25 cellular contexts compared by ENCODE assay signal in genomic region chr1:10905841-10906655, GRCh38.
DNase-seq lines count a peak whose midpoint lies in the region; ATAC-seq and TF ChIP-seq lines count a peak whose summit lies in the region.
"Had no signal": no experiment of that assay in that cellular context is flagged by ENCODE, and none has a peak within 500 bp of the region (broad histone marks: within the 10 kb centered on the region; RNA-seq: fewer than 3 reads in every experiment).

No MANE protein-coding gene starts in this region.

- H3K9me2 ChIP-seq in SK-N-SH = no peaks in the 10 kb centered on the region

- H3K27ac ChIP-seq in SK-N-SH (ENCODE audit: low read depth in 2 of 2, low read length in 1 of 2) = peak overlapping the region in 1 of 2 experiments; percentile 71; a peak in 2 of 4 replicates
- H3K27ac ChIP-seq in CD8-positive, alpha-beta T cell (ENCODE audit: low read depth, low read length) = no peak overlapping the region
- peak overlapping the region; percentile 50 for H3K27ac ChIP-seq in RWPE1
- H3K27ac ChIP-seq: lower lobe of right lung, psoas muscle, upper lobe of left lung had no signal

- POLR2A ChIA-PET in SK-N-SH (lab: Yijun Ruan, JAX) = no interaction called here
- POLR2A ChIA-PET in CD8-positive, alpha-beta T cell (lab: Charles Lee) = interaction anchor here (0.5 to 1.7 kb wide), 3 partner anchors 11 to 814 kb away, joined by 3 to 6 read pairs (median 5); no protein-coding TSS in a partner anchor
- POLR2A ChIA-PET in RWPE1 (lab: Yijun Ruan, JAX; ENCODE audit: low non-redundant PET) = no interaction called here
- POLR2A ChIA-PET in naive thymus-derived CD8-positive, alpha-beta T cell (lab: Charles Lee) = interaction anchor here (0.5 to 1.1 kb wide), 3 partner anchors 12 to 269 kb away, joined by 3 read pairs; no protein-coding TSS in a partner anchor
- POLR2A ChIA-PET in GM10248 (lab: Yijun Ruan, JAX) = no interaction called here

- no peak overlapping the region for H2AFZ ChIP-seq in SK-N-SH (ENCODE audit: low read depth)

- H3K36me3 Mint-ChIP-seq in CD8-positive, alpha-beta T cell = no peaks in the 10 kb centered on the region
- no peaks in the 10 kb centered on the region for H3K36me3 Mint-ChIP-seq in naive thymus-derived CD8-positive, alpha-beta T cell
- H3K36me3 Mint-ChIP-seq: activated naive CD4-positive, alpha-beta T cell treated with anti-CD3 and anti-CD28 coated beads, Interleukin-2, amount 10 ng/mL, durations not matched to agents 7 days and 5 days; T-cell had no signal

- H3K27ac Mint-ChIP-seq in CD8-positive, alpha-beta T cell = no peak overlapping the region
- H3K27ac Mint-ChIP-seq in naive thymus-derived CD8-positive, alpha-beta T cell = peak overlapping the region in 6 of 10 donors; percentile 34 to 83 (median 50)
- H3K27ac Mint-ChIP-seq: activated naive CD4-positive, alpha-beta T cell treated with anti-CD3 and anti-CD28 coated beads, Interleukin-2, amount 10 ng/mL, durations not matched to agents 7 days and 5 days; activated T-cell treated with anti-CD3 and anti-CD28 coated beads, Interleukin-2, amount 50 U/mL, for 72 hours had no signal

- H3K9me3 Mint-ChIP-seq in CD8-positive, alpha-beta T cell = no peaks in the 10 kb centered on the region
- H3K9me3 Mint-ChIP-seq in naive thymus-derived CD8-positive, alpha-beta T cell = no peaks in the 10 kb centered on the region
- H3K9me3 Mint-ChIP-seq: activated naive CD4-positive, alpha-beta T cell treated with anti-CD3 and anti-CD28 coated beads, Interleukin-2, amount 10 ng/mL, durations not matched to agents 7 days and 5 days; activated T-cell treated with anti-CD3 and anti-CD28 coated beads, Interleukin-2, amount 50 U/mL, for 72 hours; T-cell had no signal

- H4K20me1 ChIP-seq in SK-N-SH (ENCODE audit: insufficient read depth) = no peaks in the 10 kb centered on the region

- H3K4me3 ChIP-seq in SK-N-SH (ENCODE audit: low read depth in 2 of 2, low read length in 1 of 2) = no peak overlapping the region
- peak overlapping the region; percentile 13 for H3K4me3 ChIP-seq in CD8-positive, alpha-beta T cell (ENCODE audit: low read depth, low read length)
- H3K4me3 ChIP-seq: lower lobe of right lung, mucosa of descending colon, psoas muscle, upper lobe of left lung had no signal

- no peak for TF ChIP-seq EP300 in SK-N-SH (IDR thresholded peaks at IDR 0.05; ENCODE audit: borderline replicate concordance in 1 of 2, low read depth in 1 of 2, low read length in 1 of 2)

- peak; percentile 76 for DNase-seq in SK-N-SH
- DNase-seq in CD8-positive, alpha-beta T cell = no peak
- DNase-seq in RWPE1 (ENCODE audit: low spot score) = no peak
- no peak for DNase-seq in naive thymus-derived CD8-positive, alpha-beta T cell
- no peak for DNase-seq in GM10248 (ENCODE audit: extremely low spot score)
- DNase-seq: activated CD4-positive, alpha-beta T cell treated with anti-CD3 and anti-CD28 coated beads for 48 hours; activated naive CD4-positive, alpha-beta T cell treated with anti-CD3 and anti-CD28 coated beads, Interleukin-2, amount 10 ng/mL, durations not matched to agents 7 days and 5 days; activated T-cell treated with anti-CD3 and anti-CD28 coated beads, Interleukin-2, amount 50 U/mL, for 72 hours; anterior cingulate cortex; dermis blood vessel endothelial cell; DMS79; lower lobe of right lung; mucosa of descending colon; NCI-H1105 treated with DMSO at 0.1 percent for 48 hours; NCI-H2029; NCI-H226; NCI-H748 treated with DMSO at 0.1 percent for 48 hours; OCI-M1; stimulated activated CD8-positive, alpha-beta memory T cell treated with anti-CD3 and anti-CD28 coated beads, Interleukin-4, amount 100 ng/mL, for 48 hours; T-cell; upper lobe of left lung had no signal

- 77% methylated on average over 12 of the region's 16 CpGs for WGBS in SK-N-SH (ENCODE audit: low lambda C conversion rate)

- peaks cover 0 to 62% of the 10 kb centered on the region in 2 experiments; a peak in 1 of 4 replicates for H3K4me1 ChIP-seq in SK-N-SH (ENCODE audit: control insufficient read depth in 1 of 2, insufficient read depth in 2 of 2, low read depth in 1 of 2, low read length in 1 of 2)
- peaks cover 48% of the 10 kb centered on the region for H3K4me1 ChIP-seq in CD8-positive, alpha-beta T cell (ENCODE audit: insufficient read depth, low read length)
- H3K4me1 ChIP-seq: psoas muscle had no signal

- TF ChIP-seq CTCF in SK-N-SH (IDR thresholded peaks at IDR 0.05) = no peak
- TF ChIP-seq CTCF in CD8-positive, alpha-beta T cell (IDR thresholded peaks at IDR 0.05) = no peak
- no peak for TF ChIP-seq CTCF in RWPE1 (conservative IDR thresholded peaks at IDR 0.05; ENCODE audit: low read depth)
- no peak for TF ChIP-seq CTCF in GM10248 (IDR thresholded peaks at IDR 0.05; ENCODE audit: control extremely low read depth, extremely low read depth, low read depth, missing control alignments)

- no peaks in the 10 kb centered on the region for H3K9me3 ChIP-seq in SK-N-SH
- no peaks in the 10 kb centered on the region for H3K9me3 ChIP-seq in CD8-positive, alpha-beta T cell (ENCODE audit: low read length)
- H3K9me3 ChIP-seq: lower lobe of right lung, mucosa of descending colon, psoas muscle, upper lobe of left lung had no signal

- ATAC-seq in SK-N-SH treated with all-trans-retinoic acid at 6 μM for 48 hours = no peak
- ATAC-seq in CD8-positive, alpha-beta T cell = no peak
- no peak for ATAC-seq in naive thymus-derived CD8-positive, alpha-beta T cell
- no peak for ATAC-seq in GM21825 (IDR thresholded peaks at IDR 0.05; ENCODE audit: unreplicated experiment)
- no peak for ATAC-seq in HG02981 (IDR thresholded peaks at IDR 0.05; ENCODE audit: unreplicated experiment)
- ATAC-seq: activated T-cell treated with anti-CD3 and anti-CD28 coated beads, Interleukin-2, amount 50 U/mL, for 72 hours; mucosa of descending colon; psoas muscle had no signal

- no peaks in the 10 kb centered on the region for H3K79me2 ChIP-seq in SK-N-SH (ENCODE audit: insufficient read depth)

- peak overlapping the region; percentile 5 for H3K4me3 Mint-ChIP-seq in CD8-positive, alpha-beta T cell
- peak overlapping the region in 6 of 10 donors; percentile 7 to 56 (median 30) for H3K4me3 Mint-ChIP-seq in naive thymus-derived CD8-positive, alpha-beta T cell
- H3K4me3 Mint-ChIP-seq: activated naive CD4-positive, alpha-beta T cell treated with anti-CD3 and anti-CD28 coated beads, Interleukin-2, amount 10 ng/mL, durations not matched to agents 7 days and 5 days; activated T-cell treated with anti-CD3 and anti-CD28 coated beads, Interleukin-2, amount 50 U/mL, for 72 hours had no signal

- intact Hi-C loops in CD8-positive, alpha-beta T cell (cut with DNase I, micrococcal nuclease) = no loop called here

- no peak for TF ChIP-seq RAD21 in SK-N-SH (IDR thresholded peaks at IDR 0.05; ENCODE audit: low read length)

- CTCF ChIA-PET in SK-N-SH (lab: Yijun Ruan, JAX) (interaction anchor here (0.6 to 2.0 kb wide), 4 partner anchors 36 to 1347 kb away, joined by 3 to 9 read pairs (median 4); no protein-coding TSS in a partner anchor), RWPE1 (lab: Yijun Ruan, JAX) (interaction anchor here (0.6 kb wide), 1 partner anchor 11 kb away, joined by 3 read pairs; no protein-coding TSS in a partner anchor), GM10248 (lab: Yijun Ruan, JAX) (interaction anchor here (1.3 kb wide), 1 partner anchor 476 kb away, joined by 3 read pairs; the partner anchor contains the start of gene CENPS)
- CTCF ChIA-PET in CD8-positive, alpha-beta T cell (lab: Charles Lee) = interaction anchor here (0.7 to 1.4 kb wide), 3 partner anchors 55 to 411 kb away, joined by 3 to 8 read pairs (median 4); no protein-coding TSS in a partner anchor

- peaks cover 32% of the 10 kb centered on the region for H3K4me1 Mint-ChIP-seq in CD8-positive, alpha-beta T cell (ENCODE audit: low read depth)
- H3K4me1 Mint-ChIP-seq in naive thymus-derived CD8-positive, alpha-beta T cell = peaks cover 22 to 53% (median 39%) of the 10 kb centered on the region in 4 donors

- H3K27me3 ChIP-seq in SK-N-SH (ENCODE audit: insufficient read depth) = no peaks in the 10 kb centered on the region
- H3K27me3 ChIP-seq in CD8-positive, alpha-beta T cell (ENCODE audit: insufficient read depth, low read length) = no peaks in the 10 kb centered on the region
- H3K27me3 ChIP-seq: upper lobe of left lung had no signal

- no peak overlapping the region for H3K4me2 ChIP-seq in SK-N-SH

- H3F3A ChIP-seq in SK-N-SH (replicated peaks; ENCODE audit: insufficient read depth) = no peaks in the 10 kb centered on the region

- no peaks in the 10 kb centered on the region for H3K27me3 Mint-ChIP-seq in CD8-positive, alpha-beta T cell (ENCODE audit: low read depth)
- H3K27me3 Mint-ChIP-seq in naive thymus-derived CD8-positive, alpha-beta T cell = peaks cover 0 to 2% (median 0%) of the 10 kb centered on the region in 5 donors
- H3K27me3 Mint-ChIP-seq: T-cell had no signal

- no peaks in the 10 kb centered on the region for H3K36me3 ChIP-seq in SK-N-SH (replicated peaks in 1 of 2; ENCODE audit: control insufficient read depth in 1 of 2, insufficient read depth in 2 of 2, low read length in 1 of 2)
- no peaks in the 10 kb centered on the region for H3K36me3 ChIP-seq in CD8-positive, alpha-beta T cell (ENCODE audit: insufficient read depth, low read length)
- H3K36me3 ChIP-seq: lower lobe of right lung, upper lobe of left lung had no signal

- H3K9ac ChIP-seq in SK-N-SH = no peak overlapping the region

TF ChIP-seq in SK-N-SH, 30 proteins besides CTCF, POLR2A, EP300 and RAD21:
- no peak for TF ChIP-seq USF1 (IDR thresholded peaks at IDR 0.05; ENCODE audit: borderline replicate concordance, low read depth)
TF ChIP-seq in SK-N-SH: peak in this region for 0.

TF ChIP-seq in SK-N-SH treated with all-trans-retinoic acid at 6 μM for 48 hours, 23 proteins besides CTCF, POLR2A, EP300 and RAD21 (continues in another document):
- TF ChIP-seq ZFP3 (CRISPR knock-in tag; IDR thresholded peaks at IDR 0.05) (no peak), ESRRG (CRISPR knock-in tag; IDR thresholded peaks at IDR 0.05) (no peak), ISL1 (CRISPR knock-in tag; IDR thresholded peaks at IDR 0.05) (no peak), PATZ1 (CRISPR knock-in tag; IDR thresholded peaks at IDR 0.05; ENCODE audit: borderline replicate concordance) (no peak), ZNF8 (CRISPR knock-in tag; IDR thresholded peaks at IDR 0.05) (no peak), ARNTL (CRISPR knock-in tag; IDR thresholded peaks at IDR 0.05; ENCODE audit: borderline replicate concordance, low read depth) (no peak)

Comparison
In these comparisons a context has a peak if more than half of its experiments do, and no peak if none do; other contexts are left out.
1. POLR2A ChIA-PET loops: an anchor here in CD8-positive, alpha-beta T cell (0.5 to 1.7 kb wide) and naive thymus-derived CD8-positive, alpha-beta T cell (0.5 to 1.1 kb wide); none called in SK-N-SH, RWPE1 and GM10248.